Comparison of ENCODE assay signal across 1 cellular context in the genomic region with DNA sequence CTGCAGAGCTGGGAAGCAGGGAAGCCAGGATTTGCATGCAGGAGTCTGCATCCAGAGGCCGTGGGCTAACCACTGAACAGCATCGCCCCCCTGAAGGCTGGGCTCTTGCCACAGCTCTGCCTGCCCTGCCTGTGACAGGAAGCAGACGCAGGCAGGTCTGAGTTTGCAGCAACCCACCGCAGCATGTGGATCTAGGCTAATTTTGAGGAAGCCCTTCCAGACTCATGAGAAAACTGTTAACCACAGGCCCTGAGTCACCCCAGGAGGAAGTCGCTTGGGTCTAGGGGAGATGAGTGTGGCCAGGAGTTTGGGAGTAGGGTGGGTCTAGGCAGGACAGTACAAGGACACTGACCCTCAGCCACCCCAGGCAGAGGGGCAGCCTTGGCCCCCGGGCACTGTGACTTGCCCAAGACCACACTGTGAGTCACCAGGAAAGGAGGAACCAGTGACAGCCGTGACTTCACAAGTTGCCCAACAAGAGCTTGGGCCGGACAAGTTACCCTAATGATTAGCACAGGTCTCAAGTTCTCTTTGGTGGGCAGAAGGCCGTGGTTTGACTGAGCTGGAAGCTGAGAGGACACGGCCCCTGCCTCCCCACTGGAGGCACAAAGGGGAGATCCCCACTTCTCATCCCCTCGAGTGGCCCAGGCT.
TF ChIP-seq lines count a peak whose summit lies in the region.

No MANE protein-coding gene starts in this region.

TF ChIP-seq in K562, 482 proteins besides CTCF, POLR2A, EP300 and RAD21 (continued from another document and continues in another):
- TF ChIP-seq, protein P1, sequence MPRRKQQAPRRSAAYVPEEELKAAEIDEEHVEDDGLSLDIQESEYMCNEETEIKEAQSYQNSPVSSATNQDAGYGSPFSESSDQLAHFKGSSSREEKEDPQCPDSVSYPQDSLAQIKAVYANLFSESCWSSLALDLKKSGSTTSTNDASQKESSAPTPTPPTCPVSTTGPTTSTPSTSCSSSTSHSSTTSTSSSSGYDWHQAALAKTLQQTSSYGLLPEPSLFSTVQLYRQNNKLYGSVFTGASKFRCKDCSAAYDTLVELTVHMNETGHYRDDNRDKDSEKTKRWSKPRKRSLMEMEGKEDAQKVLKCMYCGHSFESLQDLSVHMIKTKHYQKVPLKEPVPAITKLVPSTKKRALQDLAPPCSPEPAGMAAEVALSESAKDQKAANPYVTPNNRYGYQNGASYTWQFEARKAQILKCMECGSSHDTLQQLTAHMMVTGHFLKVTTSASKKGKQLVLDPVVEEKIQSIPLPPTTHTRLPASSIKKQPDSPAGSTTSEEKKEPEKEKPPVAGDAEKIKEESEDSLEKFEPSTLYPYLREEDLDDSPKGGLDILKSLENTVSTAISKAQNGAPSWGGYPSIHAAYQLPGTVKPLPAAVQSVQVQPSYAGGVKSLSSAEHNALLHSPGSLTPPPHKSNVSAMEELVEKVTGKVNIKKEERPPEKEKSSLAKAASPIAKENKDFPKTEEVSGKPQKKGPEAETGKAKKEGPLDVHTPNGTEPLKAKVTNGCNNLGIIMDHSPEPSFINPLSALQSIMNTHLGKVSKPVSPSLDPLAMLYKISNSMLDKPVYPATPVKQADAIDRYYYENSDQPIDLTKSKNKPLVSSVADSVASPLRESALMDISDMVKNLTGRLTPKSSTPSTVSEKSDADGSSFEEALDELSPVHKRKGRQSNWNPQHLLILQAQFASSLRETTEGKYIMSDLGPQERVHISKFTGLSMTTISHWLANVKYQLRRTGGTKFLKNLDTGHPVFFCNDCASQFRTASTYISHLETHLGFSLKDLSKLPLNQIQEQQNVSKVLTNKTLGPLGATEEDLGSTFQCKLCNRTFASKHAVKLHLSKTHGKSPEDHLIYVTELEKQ (CRISPR knock-in tag; IDR thresholded peaks at IDR 0.05): 0 out of 2 replicates have a peak, but pooled peaks have one; percentile 56
- TF ChIP-seq ZNF175 (CRISPR knock-in tag; IDR thresholded peaks at IDR 0.05; ENCODE audit: low read depth) (peak; percentile 77; the same call in 1 of the 2 replicates), ZKSCAN1 (IDR thresholded peaks at IDR 0.05; ENCODE audit: low read depth, low read length) (no peak), CBX8 (IDR thresholded peaks at IDR 0.05; ENCODE audit: borderline replicate concordance, extremely low read depth, low read depth, low read length, poor library complexity, severe bottlenecking) (no peak), SNRNP70 (optimal IDR thresholded peaks at IDR 0.05; ENCODE audit: low read depth, low read length) (no peak), ZNF764 (CRISPR knock-in tag; IDR thresholded peaks at IDR 0.05; ENCODE audit: low read depth) (no peak), KAT2B (IDR thresholded peaks at IDR 0.05; ENCODE audit: low read depth, low read length) (no peak), XRCC3 (IDR thresholded peaks at IDR 0.05) (no peak), SOX6 (IDR thresholded peaks at IDR 0.05) (no peak; the same call in 1 of the 2 replicates), MYBL2 (IDR thresholded peaks at IDR 0.05; ENCODE audit: low read depth) (no peak), MYBL2 (CRISPR knock-in tag; IDR thresholded peaks at IDR 0.05; ENCODE audit: borderline replicate concordance) (no peak), MBD2 (IDR thresholded peaks at IDR 0.05; ENCODE audit: borderline replicate concordance, low read depth) (peak; percentile 9; the same call in 1 of the 2 replicates), RUNX1 (IDR thresholded peaks at IDR 0.05; ENCODE audit: low read depth) (peak; percentile 69; the same call in 1 of the 2 replicates), TCF7 (IDR thresholded peaks at IDR 0.05; ENCODE audit: borderline replicate concordance) (no peak), CBX1 (IDR thresholded peaks at IDR 0.05; ENCODE audit: low read depth) (peak; percentile 86; the same call in 1 of the 2 replicates), ZFPM2 (CRISPR knock-in tag; IDR thresholded peaks at IDR 0.05) (no peak), PURB (CRISPR knock-in tag; IDR thresholded peaks at IDR 0.05; ENCODE audit: low read depth) (no peak), RFX7 (CRISPR knock-in tag; IDR thresholded peaks at IDR 0.05) (peak; percentile 16; the same call in 1 of the 2 replicates), KDM1A (IDR thresholded peaks at IDR 0.05) (peak; percentile 34 to 76; a peak in 2 of 4 replicates), MAFK (IDR thresholded peaks at IDR 0.05; ENCODE audit: low read length) (peak; percentile 55), ZNF174 (CRISPR knock-in tag; IDR thresholded peaks at IDR 0.05) (no peak), RFX1 (IDR thresholded peaks at IDR 0.05) (no peak), HIVEP1 (CRISPR knock-in tag; IDR thresholded peaks at IDR 0.05) (0 out of 2 replicates have a peak, but pooled peaks have one; percentile 7), SNIP1 (IDR thresholded peaks at IDR 0.05; ENCODE audit: low read depth) (no peak), ZBTB1 (CRISPR knock-in tag; IDR thresholded peaks at IDR 0.05; ENCODE audit: borderline replicate concordance, low read depth) (no peak)
- TF ChIP-seq, protein P2, sequence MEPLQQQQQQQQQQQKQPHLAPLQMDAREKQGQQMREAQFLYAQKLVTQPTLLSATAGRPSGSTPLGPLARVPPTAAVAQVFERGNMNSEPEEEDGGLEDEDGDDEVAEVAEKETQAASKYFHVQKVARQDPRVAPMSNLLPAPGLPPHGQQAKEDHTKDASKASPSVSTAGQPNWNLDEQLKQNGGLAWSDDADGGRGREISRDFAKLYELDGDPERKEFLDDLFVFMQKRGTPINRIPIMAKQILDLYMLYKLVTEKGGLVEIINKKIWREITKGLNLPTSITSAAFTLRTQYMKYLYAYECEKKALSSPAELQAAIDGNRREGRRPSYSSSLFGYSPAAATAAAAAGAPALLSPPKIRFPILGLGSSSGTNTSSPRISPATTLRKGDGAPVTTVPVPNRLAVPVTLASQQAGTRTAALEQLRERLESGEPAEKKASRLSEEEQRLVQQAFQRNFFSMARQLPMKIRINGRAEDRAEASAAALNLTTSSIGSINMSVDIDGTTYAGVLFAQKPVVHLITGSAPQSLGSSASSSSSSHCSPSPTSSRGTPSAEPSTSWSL (CRISPR knock-in tag; IDR thresholded peaks at IDR 0.05; ENCODE audit: borderline replicate concordance): no peak
- TF ChIP-seq, protein P3, sequence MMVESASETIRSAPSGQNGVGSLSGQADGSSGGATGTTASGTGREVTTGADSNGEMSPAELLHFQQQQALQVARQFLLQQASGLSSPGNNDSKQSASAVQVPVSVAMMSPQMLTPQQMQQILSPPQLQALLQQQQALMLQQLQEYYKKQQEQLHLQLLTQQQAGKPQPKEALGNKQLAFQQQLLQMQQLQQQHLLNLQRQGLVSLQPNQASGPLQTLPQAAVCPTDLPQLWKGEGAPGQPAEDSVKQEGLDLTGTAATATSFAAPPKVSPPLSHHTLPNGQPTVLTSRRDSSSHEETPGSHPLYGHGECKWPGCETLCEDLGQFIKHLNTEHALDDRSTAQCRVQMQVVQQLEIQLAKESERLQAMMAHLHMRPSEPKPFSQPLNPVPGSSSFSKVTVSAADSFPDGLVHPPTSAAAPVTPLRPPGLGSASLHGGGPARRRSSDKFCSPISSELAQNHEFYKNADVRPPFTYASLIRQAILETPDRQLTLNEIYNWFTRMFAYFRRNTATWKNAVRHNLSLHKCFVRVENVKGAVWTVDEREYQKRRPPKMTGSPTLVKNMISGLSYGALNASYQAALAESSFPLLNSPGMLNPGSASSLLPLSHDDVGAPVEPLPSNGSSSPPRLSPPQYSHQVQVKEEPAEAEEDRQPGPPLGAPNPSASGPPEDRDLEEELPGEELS (CRISPR knock-in tag; IDR thresholded peaks at IDR 0.05; ENCODE audit: borderline replicate concordance): 0 out of 2 replicates have a peak, but pooled peaks have one; percentile 43
- TF ChIP-seq, protein P4, sequence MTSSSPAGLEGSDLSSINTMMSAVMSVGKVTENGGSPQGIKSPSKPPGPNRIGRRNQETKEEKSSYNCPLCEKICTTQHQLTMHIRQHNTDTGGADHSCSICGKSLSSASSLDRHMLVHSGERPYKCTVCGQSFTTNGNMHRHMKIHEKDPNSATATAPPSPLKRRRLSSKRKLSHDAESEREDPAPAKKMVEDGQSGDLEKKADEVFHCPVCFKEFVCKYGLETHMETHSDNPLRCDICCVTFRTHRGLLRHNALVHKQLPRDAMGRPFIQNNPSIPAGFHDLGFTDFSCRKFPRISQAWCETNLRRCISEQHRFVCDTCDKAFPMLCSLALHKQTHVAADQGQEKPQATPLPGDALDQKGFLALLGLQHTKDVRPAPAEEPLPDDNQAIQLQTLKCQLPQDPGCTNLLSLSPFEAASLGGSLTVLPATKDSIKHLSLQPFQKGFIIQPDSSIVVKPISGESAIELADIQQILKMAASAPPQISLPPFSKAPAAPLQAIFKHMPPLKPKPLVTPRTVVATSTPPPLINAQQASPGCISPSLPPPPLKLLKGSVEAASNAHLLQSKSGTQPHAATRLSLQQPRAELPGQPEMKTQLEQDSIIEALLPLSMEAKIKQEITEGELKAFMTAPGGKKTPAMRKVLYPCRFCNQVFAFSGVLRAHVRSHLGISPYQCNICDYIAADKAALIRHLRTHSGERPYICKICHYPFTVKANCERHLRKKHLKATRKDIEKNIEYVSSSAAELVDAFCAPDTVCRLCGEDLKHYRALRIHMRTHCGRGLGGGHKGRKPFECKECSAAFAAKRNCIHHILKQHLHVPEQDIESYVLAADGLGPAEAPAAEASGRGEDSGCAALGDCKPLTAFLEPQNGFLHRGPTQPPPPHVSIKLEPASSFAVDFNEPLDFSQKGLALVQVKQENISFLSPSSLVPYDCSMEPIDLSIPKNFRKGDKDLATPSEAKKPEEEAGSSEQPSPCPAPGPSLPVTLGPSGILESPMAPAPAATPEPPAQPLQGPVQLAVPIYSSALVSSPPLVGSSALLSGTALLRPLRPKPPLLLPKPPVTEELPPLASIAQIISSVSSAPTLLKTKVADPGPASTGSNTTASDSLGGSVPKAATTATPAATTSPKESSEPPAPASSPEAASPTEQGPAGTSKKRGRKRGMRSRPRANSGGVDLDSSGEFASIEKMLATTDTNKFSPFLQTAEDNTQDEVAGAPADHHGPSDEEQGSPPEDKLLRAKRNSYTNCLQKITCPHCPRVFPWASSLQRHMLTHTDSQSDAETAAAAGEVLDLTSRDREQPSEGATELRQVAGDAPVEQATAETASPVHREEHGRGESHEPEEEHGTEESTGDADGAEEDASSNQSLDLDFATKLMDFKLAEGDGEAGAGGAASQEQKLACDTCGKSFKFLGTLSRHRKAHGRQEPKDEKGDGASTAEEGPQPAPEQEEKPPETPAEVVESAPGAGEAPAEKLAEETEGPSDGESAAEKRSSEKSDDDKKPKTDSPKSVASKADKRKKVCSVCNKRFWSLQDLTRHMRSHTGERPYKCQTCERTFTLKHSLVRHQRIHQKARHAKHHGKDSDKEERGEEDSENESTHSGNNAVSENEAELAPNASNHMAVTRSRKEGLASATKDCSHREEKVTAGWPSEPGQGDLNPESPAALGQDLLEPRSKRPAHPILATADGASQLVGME (CRISPR knock-in tag; IDR thresholded peaks at IDR 0.05): peak; percentile 89; the same call in 1 of the 2 replicates
- TF ChIP-seq, protein P5, sequence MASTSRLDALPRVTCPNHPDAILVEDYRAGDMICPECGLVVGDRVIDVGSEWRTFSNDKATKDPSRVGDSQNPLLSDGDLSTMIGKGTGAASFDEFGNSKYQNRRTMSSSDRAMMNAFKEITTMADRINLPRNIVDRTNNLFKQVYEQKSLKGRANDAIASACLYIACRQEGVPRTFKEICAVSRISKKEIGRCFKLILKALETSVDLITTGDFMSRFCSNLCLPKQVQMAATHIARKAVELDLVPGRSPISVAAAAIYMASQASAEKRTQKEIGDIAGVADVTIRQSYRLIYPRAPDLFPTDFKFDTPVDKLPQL (IDR thresholded peaks at IDR 0.05; ENCODE audit: extremely low read depth, insufficient read length): no peak
- TF ChIP-seq, protein P6, sequence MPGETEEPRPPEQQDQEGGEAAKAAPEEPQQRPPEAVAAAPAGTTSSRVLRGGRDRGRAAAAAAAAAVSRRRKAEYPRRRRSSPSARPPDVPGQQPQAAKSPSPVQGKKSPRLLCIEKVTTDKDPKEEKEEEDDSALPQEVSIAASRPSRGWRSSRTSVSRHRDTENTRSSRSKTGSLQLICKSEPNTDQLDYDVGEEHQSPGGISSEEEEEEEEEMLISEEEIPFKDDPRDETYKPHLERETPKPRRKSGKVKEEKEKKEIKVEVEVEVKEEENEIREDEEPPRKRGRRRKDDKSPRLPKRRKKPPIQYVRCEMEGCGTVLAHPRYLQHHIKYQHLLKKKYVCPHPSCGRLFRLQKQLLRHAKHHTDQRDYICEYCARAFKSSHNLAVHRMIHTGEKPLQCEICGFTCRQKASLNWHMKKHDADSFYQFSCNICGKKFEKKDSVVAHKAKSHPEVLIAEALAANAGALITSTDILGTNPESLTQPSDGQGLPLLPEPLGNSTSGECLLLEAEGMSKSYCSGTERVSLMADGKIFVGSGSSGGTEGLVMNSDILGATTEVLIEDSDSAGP (CRISPR knock-in tag; IDR thresholded peaks at IDR 0.05): no peak
- TF ChIP-seq, protein P7, sequence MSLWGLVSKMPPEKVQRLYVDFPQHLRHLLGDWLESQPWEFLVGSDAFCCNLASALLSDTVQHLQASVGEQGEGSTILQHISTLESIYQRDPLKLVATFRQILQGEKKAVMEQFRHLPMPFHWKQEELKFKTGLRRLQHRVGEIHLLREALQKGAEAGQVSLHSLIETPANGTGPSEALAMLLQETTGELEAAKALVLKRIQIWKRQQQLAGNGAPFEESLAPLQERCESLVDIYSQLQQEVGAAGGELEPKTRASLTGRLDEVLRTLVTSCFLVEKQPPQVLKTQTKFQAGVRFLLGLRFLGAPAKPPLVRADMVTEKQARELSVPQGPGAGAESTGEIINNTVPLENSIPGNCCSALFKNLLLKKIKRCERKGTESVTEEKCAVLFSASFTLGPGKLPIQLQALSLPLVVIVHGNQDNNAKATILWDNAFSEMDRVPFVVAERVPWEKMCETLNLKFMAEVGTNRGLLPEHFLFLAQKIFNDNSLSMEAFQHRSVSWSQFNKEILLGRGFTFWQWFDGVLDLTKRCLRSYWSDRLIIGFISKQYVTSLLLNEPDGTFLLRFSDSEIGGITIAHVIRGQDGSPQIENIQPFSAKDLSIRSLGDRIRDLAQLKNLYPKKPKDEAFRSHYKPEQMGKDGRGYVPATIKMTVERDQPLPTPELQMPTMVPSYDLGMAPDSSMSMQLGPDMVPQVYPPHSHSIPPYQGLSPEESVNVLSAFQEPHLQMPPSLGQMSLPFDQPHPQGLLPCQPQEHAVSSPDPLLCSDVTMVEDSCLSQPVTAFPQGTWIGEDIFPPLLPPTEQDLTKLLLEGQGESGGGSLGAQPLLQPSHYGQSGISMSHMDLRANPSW (CRISPR knock-in tag; IDR thresholded peaks at IDR 0.05): no peak
- TF ChIP-seq, protein P8, sequence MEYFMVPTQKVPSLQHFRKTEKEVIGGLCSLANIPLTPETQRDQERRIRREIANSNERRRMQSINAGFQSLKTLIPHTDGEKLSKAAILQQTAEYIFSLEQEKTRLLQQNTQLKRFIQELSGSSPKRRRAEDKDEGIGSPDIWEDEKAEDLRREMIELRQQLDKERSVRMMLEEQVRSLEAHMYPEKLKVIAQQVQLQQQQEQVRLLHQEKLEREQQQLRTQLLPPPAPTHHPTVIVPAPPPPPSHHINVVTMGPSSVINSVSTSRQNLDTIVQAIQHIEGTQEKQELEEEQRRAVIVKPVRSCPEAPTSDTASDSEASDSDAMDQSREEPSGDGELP (CRISPR knock-in tag; IDR thresholded peaks at IDR 0.05; ENCODE audit: borderline replicate concordance): peak; percentile 72
- TF ChIP-seq, protein P9, sequence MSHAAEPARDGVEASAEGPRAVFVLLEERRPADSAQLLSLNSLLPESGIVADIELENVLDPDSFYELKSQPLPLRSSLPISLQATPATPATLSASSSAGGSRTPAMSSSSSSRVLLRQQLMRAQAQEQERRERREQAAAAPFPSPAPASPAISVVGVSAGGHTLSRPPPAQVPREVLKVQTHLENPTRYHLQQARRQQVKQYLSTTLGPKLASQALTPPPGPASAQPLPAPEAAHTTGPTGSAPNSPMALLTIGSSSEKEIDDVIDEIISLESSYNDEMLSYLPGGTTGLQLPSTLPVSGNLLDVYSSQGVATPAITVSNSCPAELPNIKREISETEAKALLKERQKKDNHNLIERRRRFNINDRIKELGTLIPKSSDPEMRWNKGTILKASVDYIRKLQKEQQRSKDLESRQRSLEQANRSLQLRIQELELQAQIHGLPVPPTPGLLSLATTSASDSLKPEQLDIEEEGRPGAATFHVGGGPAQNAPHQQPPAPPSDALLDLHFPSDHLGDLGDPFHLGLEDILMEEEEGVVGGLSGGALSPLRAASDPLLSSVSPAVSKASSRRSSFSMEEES (CRISPR knock-in tag; IDR thresholded peaks at IDR 0.05): peak; percentile 3; the same call in 1 of the 2 replicates
